Comparison of ENCODE assay signal across 20 cellular contexts in genomic region chr5:108529381-108529780, GRCh38.
DNase-seq lines count a peak whose midpoint lies in the region; ATAC-seq and TF ChIP-seq lines count a peak whose summit lies in the region.
"Had no signal": no experiment of that assay in that cellular context is flagged by ENCODE, and none has a peak within 500 bp of the region (broad histone marks: within the 10 kb centered on the region; RNA-seq: fewer than 3 reads in every experiment).

No MANE protein-coding gene starts in this region.

- ATAC-seq in HG02938 (IDR thresholded peaks at IDR 0.05; ENCODE audit: unreplicated experiment) = no peak
- ATAC-seq: activated T-cell treated with anti-CD3 and anti-CD28 coated beads, Interleukin-2, amount 50 U/mL, for 4 hours; right lobe of liver had no signal

- no peak overlapping the region for H4K8ac ChIP-seq in mesendoderm (ENCODE audit: low read depth, low read length)

- no peak for TF ChIP-seq CTCF in epithelial cell of esophagus (IDR thresholded peaks at IDR 0.05; ENCODE audit: insufficient read depth, low read depth, low read length, missing control alignments)

- no peak overlapping the region for H2BK120ac ChIP-seq in mesendoderm (ENCODE audit: low read depth, low read length)

- no peak overlapping the region for H2AK5ac ChIP-seq in mesendoderm (ENCODE audit: low read length)

- no peaks in the 10 kb centered on the region for H3K79me2 ChIP-seq in mesendoderm (ENCODE audit: control insufficient read depth, insufficient read depth, low read length)

- peak; percentile 46 for DNase-seq in AG20443 (ENCODE audit: low spot score)
- DNase-seq in LHCN-M2 (ENCODE audit: low read depth) = peak; percentile 56
- DNase-seq in epithelial cell of esophagus (ENCODE audit: low read depth) = peak; percentile 52
- DNase-seq in mesendoderm = no peak
- no peak for DNase-seq in activated CD4-positive, alpha-beta T cell treated with anti-CD3 and anti-CD28 coated beads, Interleukin-2, amount 50 U/mL, for 4 hours
- DNase-seq in SW 1271 (lab: John Stamatoyannopoulos, UW) = no peak
- DNase-seq in amniotic stem cell (lab: John Stamatoyannopoulos, UW) = no peak
- DNase-seq: activated CD4-positive, CD25-positive, alpha-beta regulatory T cell; activated T-cell treated with anti-CD3 and anti-CD28 coated beads, Interleukin-2, amount 50 U/mL, for 4 hours; CD8-positive, alpha-beta memory T cell; NCI-H1694 treated with DMSO at 0.1 percent for 48 hours; NCI-H2227 treated with DMSO at 0.1 percent for 48 hours; NCI-H82; PC-9; right lobe of liver; SJCRH30; stimulated activated naive CD4-positive, alpha-beta T cell; tibial artery had no signal

- H3K56ac ChIP-seq in mesendoderm (ENCODE audit: low read length) = no peak overlapping the region

- no CpG with 5 or more reads among the region's 1 CpG for WGBS in mesendoderm (ENCODE audit: extremely low coverage, insufficient coverage, low lambda C conversion rate)

- no peaks in the 10 kb centered on the region for H3K4me1 ChIP-seq in mesendoderm (ENCODE audit: control insufficient read depth, low read depth, low read length)
- H3K4me1 ChIP-seq: right lobe of liver, SJCRH30 had no signal

- H3K79me1 ChIP-seq in mesendoderm (ENCODE audit: low read length) = no peaks in the 10 kb centered on the region

- H4K5ac ChIP-seq in mesendoderm (ENCODE audit: low read length) = no peak overlapping the region

- no peak overlapping the region for H3K27ac ChIP-seq in mesendoderm (ENCODE audit: low read depth, low read length)
- H3K27ac ChIP-seq: epithelial cell of prostate, PC-9, right lobe of liver, SJCRH30, tibial artery had no signal

- no peak overlapping the region for H3K18ac ChIP-seq in mesendoderm (ENCODE audit: low read length)

- no peaks in the 10 kb centered on the region for H3K27me3 ChIP-seq in mesendoderm (ENCODE audit: insufficient read depth, low read length, poor library complexity)
- H3K27me3 ChIP-seq: right lobe of liver, SJCRH30, tibial artery had no signal

- H3K36me3 ChIP-seq in mesendoderm (ENCODE audit: control insufficient read depth, insufficient read depth, low read length) = no peaks in the 10 kb centered on the region
- H3K36me3 ChIP-seq: right lobe of liver, SJCRH30, tibial artery had no signal

- H3K9ac ChIP-seq in mesendoderm (ENCODE audit: low read length) = no peak overlapping the region

- no peak overlapping the region for H2BK5ac ChIP-seq in mesendoderm (ENCODE audit: low read length)

- H3K4me2 ChIP-seq in mesendoderm (ENCODE audit: low read length) = no peak overlapping the region
- H3K4me2 ChIP-seq: PC-9 had no signal

- H3K4me3 ChIP-seq in epithelial cell of esophagus (ENCODE audit: low read length) = no peak overlapping the region
- H3K4me3 ChIP-seq in mesendoderm (ENCODE audit: low read length) = no peak overlapping the region
- H3K4me3 ChIP-seq: PC-9, right lobe of liver, SJCRH30, tibial artery had no signal

- H3K23ac ChIP-seq in mesendoderm (ENCODE audit: low read length) = no peak overlapping the region

- peak overlapping the region; percentile 77 for H2BK15ac ChIP-seq in mesendoderm (replicated peaks; ENCODE audit: low read depth)

- H3K4ac ChIP-seq in mesendoderm (ENCODE audit: low read depth, low read length) = no peak overlapping the region

Comparison
In these comparisons a context has a peak if more than half of its experiments do, and no peak if none do; other contexts are left out.
1. DNase-seq: peak in AG20443 (single experiment), LHCN-M2 (single experiment) and epithelial cell of esophagus (single experiment); none in mesendoderm (single experiment), activated CD4-positive, alpha-beta T cell treated with anti-CD3 and anti-CD28 coated beads, Interleukin-2, amount 50 U/mL, for 4 hours (0 of 2), SW 1271 (0 of 2) and amniotic stem cell (single experiment).